In the genomic region with DNA sequence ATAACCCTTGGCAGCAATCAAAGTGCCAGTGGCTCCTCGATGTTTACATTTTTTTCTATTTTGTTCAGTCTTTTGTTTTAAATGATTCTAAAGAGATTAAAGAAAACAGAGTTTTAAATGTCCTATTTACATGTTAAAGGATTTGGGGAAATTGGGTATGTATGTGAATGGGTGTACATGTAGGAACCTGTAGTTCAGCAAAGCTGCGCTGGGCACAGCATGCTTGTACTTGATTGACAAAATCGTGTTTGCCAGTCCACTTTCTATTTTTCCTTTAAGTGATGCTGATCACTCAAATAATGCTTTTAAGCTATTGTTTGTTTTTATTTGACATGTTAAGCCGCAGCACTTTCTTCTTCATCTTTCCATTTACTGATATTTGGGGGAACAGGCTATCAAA, we compare ENCODE assay signal across 40 cellular contexts.
"Had no signal": no experiment of that assay in that cellular context is flagged by ENCODE, and none has a peak within 500 bp of the region (broad histone marks: within the 10 kb centered on the region; RNA-seq: fewer than 3 reads in every experiment).

No MANE protein-coding gene starts in this region.

- H3K4me3 Mint-ChIP-seq: activated B cell treated with CpG ODN at 0.5 μM for 24 hours; activated CD4-positive, alpha-beta memory T cell treated with anti-CD3 and anti-CD28 coated beads for 36 hours; activated CD4-positive, alpha-beta T cell treated with anti-CD3 and anti-CD28 coated beads, Interleukin-2, amount 10 ng/mL, durations not matched to agents 24 days and 14 days; activated CD8-positive, alpha-beta T cell treated with anti-CD3 and anti-CD28 coated beads for 36 hours; activated naive CD4-positive, alpha-beta T cell treated with anti-CD3 and anti-CD28 coated beads, Interleukin-2, amount 10 ng/mL, durations not matched to agents 7 days and 5 days; activated naive CD4-positive, alpha-beta T cell treated with anti-CD3 and anti-CD28 coated beads, Interleukin-2, amount 50 U/mL, for 24 hours; activated naive CD8-positive, alpha-beta T cell; activated naive CD8-positive, alpha-beta T cell treated with anti-CD3 and anti-CD28 coated beads, Interleukin-2, amount 10 ng/mL, durations not matched to agents 7 days and 5 days; activated naive CD8-positive, alpha-beta T cell treated with anti-CD3 and anti-CD28 coated beads, Interleukin-2, amount 50 U/mL, for 24 hours; activated T-cell treated with anti-CD3 and anti-CD28 coated beads, Interleukin-2, amount 50 U/mL, for 4 hours; activated T-cell treated with anti-CD3 and anti-CD28 coated beads, Interleukin-2, amount 50 U/mL, for 72 hours; activated T-helper 1 cell treated with anti-CD3 and anti-CD28 coated beads, Interleukin-12 subunit alpha, Interleukin-12 subunit beta, Interleukin-2, Interleukin-4 antibody, amounts not matched to agents 30 ng/mL and 10 ng/mL and 1 ng/mL, durations not matched to agents 14 hours and 24 hours and 36 hours; activated T-helper 17 cell treated with anti-CD3 and anti-CD28 coated beads, Interleukin-2, amount 50 U/mL, for 72 hours; central memory CD8-positive, alpha-beta T cell; T-helper 1 cell treated with Interleukin-12 subunit alpha and Interleukin-12 subunit beta and Interleukin-4 antibody, amounts not matched to agents 30 μg/mL and 1 μg/mL, for 36 hours; T-helper 2 cell treated with Interferon-gamma antibody and Interleukin-4, amounts not matched to agents 5 μg/mL and 100 μg/mL, for 36 hours had no signal

- H3K4me1 ChIP-seq: breast epithelium had no signal

- H3K27ac ChIP-seq: ascending aorta, body of pancreas, brain microvascular endothelial cell, breast epithelium, cardiac muscle cell, VCaP had no signal

- H3K27ac Mint-ChIP-seq: activated B cell treated with CpG ODN at 0.5 μM for 24 hours; activated CD4-positive, alpha-beta memory T cell treated with anti-CD3 and anti-CD28 coated beads for 36 hours; activated CD4-positive, alpha-beta T cell treated with anti-CD3 and anti-CD28 coated beads, Interleukin-2, amount 10 ng/mL, durations not matched to agents 24 days and 14 days; activated CD8-positive, alpha-beta T cell treated with anti-CD3 and anti-CD28 coated beads for 36 hours; activated naive CD4-positive, alpha-beta T cell treated with anti-CD3 and anti-CD28 coated beads, Interleukin-2, amount 10 ng/mL, durations not matched to agents 7 days and 5 days; activated naive CD4-positive, alpha-beta T cell treated with anti-CD3 and anti-CD28 coated beads, Interleukin-2, amount 50 U/mL, for 24 hours; activated naive CD8-positive, alpha-beta T cell; activated naive CD8-positive, alpha-beta T cell treated with anti-CD3 and anti-CD28 coated beads, Interleukin-2, amount 10 ng/mL, durations not matched to agents 7 days and 5 days; activated naive CD8-positive, alpha-beta T cell treated with anti-CD3 and anti-CD28 coated beads, Interleukin-2, amount 50 U/mL, for 24 hours; activated T-cell treated with anti-CD3 and anti-CD28 coated beads, Interleukin-2, amount 50 U/mL, for 72 hours; activated T-helper 1 cell treated with anti-CD3 and anti-CD28 coated beads, Interleukin-12 subunit alpha, Interleukin-12 subunit beta, Interleukin-2, Interleukin-4 antibody, amounts not matched to agents 30 ng/mL and 10 ng/mL and 1 ng/mL, durations not matched to agents 14 hours and 24 hours and 36 hours; activated T-helper 17 cell treated with anti-CD3 and anti-CD28 coated beads, Interleukin-2, amount 50 U/mL, for 72 hours; T-helper 1 cell treated with Interleukin-12 subunit alpha and Interleukin-12 subunit beta and Interleukin-4 antibody, amounts not matched to agents 30 μg/mL and 1 μg/mL, for 36 hours; T-helper 2 cell treated with Interferon-gamma antibody and Interleukin-4, amounts not matched to agents 5 μg/mL and 100 μg/mL, for 36 hours had no signal

- H3K9me3 ChIP-seq: ascending aorta, body of pancreas, breast epithelium had no signal

- H3K4me1 Mint-ChIP-seq: activated B cell treated with CpG ODN at 0.5 μM for 24 hours; activated naive CD8-positive, alpha-beta T cell treated with anti-CD3 and anti-CD28 coated beads, Interleukin-2, amount 10 ng/mL, durations not matched to agents 7 days and 5 days had no signal

- H3K27me3 ChIP-seq: ascending aorta, body of pancreas, brain microvascular endothelial cell, breast epithelium, cardiac muscle cell had no signal

- H3K27me3 Mint-ChIP-seq: activated B cell treated with CpG ODN at 0.5 μM for 24 hours; activated CD4-positive, alpha-beta memory T cell treated with anti-CD3 and anti-CD28 coated beads for 36 hours; activated CD4-positive, alpha-beta T cell treated with anti-CD3 and anti-CD28 coated beads, Interleukin-2, amount 10 ng/mL, durations not matched to agents 24 days and 14 days; activated CD8-positive, alpha-beta T cell treated with anti-CD3 and anti-CD28 coated beads for 36 hours; activated naive CD4-positive, alpha-beta T cell treated with anti-CD3 and anti-CD28 coated beads, Interleukin-2, amount 10 ng/mL, durations not matched to agents 7 days and 5 days; activated naive CD4-positive, alpha-beta T cell treated with anti-CD3 and anti-CD28 coated beads, Interleukin-2, amount 50 U/mL, for 24 hours; activated naive CD8-positive, alpha-beta T cell; activated naive CD8-positive, alpha-beta T cell treated with anti-CD3 and anti-CD28 coated beads, Interleukin-2, amount 10 ng/mL, durations not matched to agents 7 days and 5 days; activated naive CD8-positive, alpha-beta T cell treated with anti-CD3 and anti-CD28 coated beads, Interleukin-2, amount 50 U/mL, for 24 hours; activated T-helper 17 cell treated with anti-CD3 and anti-CD28 coated beads, Interleukin-2, amount 50 U/mL, for 72 hours; central memory CD8-positive, alpha-beta T cell had no signal

- DNase-seq: activated B cell treated with CpG ODN at 0.5 μM for 24 hours; activated CD4-positive, alpha-beta memory T cell treated with anti-CD3 and anti-CD28 coated beads for 36 hours; activated CD4-positive, alpha-beta T cell treated with anti-CD3 and anti-CD28 coated beads for 4 hours; activated CD4-positive, alpha-beta T cell treated with anti-CD3 and anti-CD28 coated beads, Interleukin-2, amount 10 ng/mL, durations not matched to agents 24 days and 14 days; activated CD4-positive, alpha-beta T cell treated with anti-CD3 and anti-CD28 coated beads, Interleukin-2, amount 50 U/mL, for 1 hour; activated CD4-positive, alpha-beta T cell treated with anti-CD3 and anti-CD28 coated beads, Interleukin-2, amount 50 U/mL, for 4 hours; activated CD4-positive, CD25-positive, alpha-beta regulatory T cell treated with anti-CD3 and anti-CD28 coated beads, Interleukin-2, amount 50 U/mL, for 72 hours; activated CD8-positive, alpha-beta memory T cell treated with anti-CD3 and anti-CD28 coated beads, Interleukin-2, amount 50 U/mL, for 4 hours; activated CD8-positive, alpha-beta T cell treated with anti-CD3 and anti-CD28 coated beads for 36 hours; activated effector memory CD4-positive, alpha-beta T cell treated with anti-CD3 and anti-CD28 coated beads, Interleukin-2, amount 50 U/mL, for 16 hours; activated gamma-delta T cell treated with Interleukin-2 at 50 U/mL for 16 hours; activated naive CD4-positive, alpha-beta T cell; activated naive CD4-positive, alpha-beta T cell treated with anti-CD3 and anti-CD28 coated beads, Interleukin-2, amount 10 ng/mL, durations not matched to agents 7 days and 5 days; activated naive CD8-positive, alpha-beta T cell treated with anti-CD3 and anti-CD28 coated beads, Interleukin-2, amount 10 ng/mL, durations not matched to agents 7 days and 5 days; activated naive CD8-positive, alpha-beta T cell treated with anti-CD3 and anti-CD28 coated beads, Interleukin-2, amount 50 U/mL, for 24 hours; activated T-cell treated with anti-CD3 and anti-CD28 coated beads for 4 hours; activated T-cell treated with anti-CD3 and anti-CD28 coated beads, Interleukin-2, amount 50 U/mL, for 1 hour; activated T-cell treated with anti-CD3 and anti-CD28 coated beads, Interleukin-2, amount 50 U/mL, for 4 hours; activated T-cell treated with anti-CD3 and anti-CD28 coated beads, Interleukin-2, amount 50 U/mL, for 72 hours; amygdala; anterior cingulate cortex; body of pancreas; brain microvascular endothelial cell; caudate nucleus; cerebellar nuclear complex; T-helper 1 cell; T-helper 2 cell; T-helper 9 cell had no signal

- ATAC-seq: activated CD8-positive, alpha-beta T cell treated with anti-CD3 and anti-CD28 coated beads for 36 hours; activated naive CD8-positive, alpha-beta T cell treated with anti-CD3 and anti-CD28 coated beads, Interleukin-2, amount 50 U/mL, for 24 hours; activated T-cell treated with anti-CD3 and anti-CD28 coated beads, Interleukin-2, amount 50 U/mL, for 4 hours; activated T-cell treated with anti-CD3 and anti-CD28 coated beads, Interleukin-2, amount 50 U/mL, for 72 hours; activated T-helper 17 cell treated with anti-CD3 and anti-CD28 coated beads, Interleukin-2, amount 50 U/mL, for 72 hours; body of pancreas had no signal

- FAIRE-seq: TTC549 had no signal

- H3K4me3 ChIP-seq: ascending aorta, body of pancreas, breast epithelium, cardiac muscle cell had no signal

- H3K9me3 Mint-ChIP-seq: activated CD4-positive, alpha-beta memory T cell treated with anti-CD3 and anti-CD28 coated beads for 36 hours; activated CD4-positive, alpha-beta T cell treated with anti-CD3 and anti-CD28 coated beads, Interleukin-2, amount 10 ng/mL, durations not matched to agents 24 days and 14 days; activated CD8-positive, alpha-beta T cell treated with anti-CD3 and anti-CD28 coated beads for 36 hours; activated naive CD4-positive, alpha-beta T cell treated with anti-CD3 and anti-CD28 coated beads, Interleukin-2, amount 10 ng/mL, durations not matched to agents 7 days and 5 days; activated naive CD4-positive, alpha-beta T cell treated with anti-CD3 and anti-CD28 coated beads, Interleukin-2, amount 50 U/mL, for 24 hours; activated naive CD8-positive, alpha-beta T cell treated with anti-CD3 and anti-CD28 coated beads, Interleukin-2, amount 10 ng/mL, durations not matched to agents 7 days and 5 days; activated naive CD8-positive, alpha-beta T cell treated with anti-CD3 and anti-CD28 coated beads, Interleukin-2, amount 50 U/mL, for 24 hours; activated T-cell treated with anti-CD3 and anti-CD28 coated beads, Interleukin-2, amount 50 U/mL, for 72 hours; activated T-helper 1 cell treated with anti-CD3 and anti-CD28 coated beads, Interleukin-12 subunit alpha, Interleukin-12 subunit beta, Interleukin-2, Interleukin-4 antibody, amounts not matched to agents 30 ng/mL and 10 ng/mL and 1 ng/mL, durations not matched to agents 14 hours and 24 hours and 36 hours; activated T-helper 17 cell treated with anti-CD3 and anti-CD28 coated beads, Interleukin-2, amount 50 U/mL, for 72 hours; central memory CD8-positive, alpha-beta T cell; T-helper 1 cell treated with Interleukin-12 subunit alpha and Interleukin-12 subunit beta and Interleukin-4 antibody, amounts not matched to agents 30 μg/mL and 1 μg/mL, for 36 hours; T-helper 2 cell treated with Interferon-gamma antibody and Interleukin-4, amounts not matched to agents 5 μg/mL and 100 μg/mL, for 36 hours had no signal
